ENCODE assay signal across 8 cellular contexts in the genomic region with DNA sequence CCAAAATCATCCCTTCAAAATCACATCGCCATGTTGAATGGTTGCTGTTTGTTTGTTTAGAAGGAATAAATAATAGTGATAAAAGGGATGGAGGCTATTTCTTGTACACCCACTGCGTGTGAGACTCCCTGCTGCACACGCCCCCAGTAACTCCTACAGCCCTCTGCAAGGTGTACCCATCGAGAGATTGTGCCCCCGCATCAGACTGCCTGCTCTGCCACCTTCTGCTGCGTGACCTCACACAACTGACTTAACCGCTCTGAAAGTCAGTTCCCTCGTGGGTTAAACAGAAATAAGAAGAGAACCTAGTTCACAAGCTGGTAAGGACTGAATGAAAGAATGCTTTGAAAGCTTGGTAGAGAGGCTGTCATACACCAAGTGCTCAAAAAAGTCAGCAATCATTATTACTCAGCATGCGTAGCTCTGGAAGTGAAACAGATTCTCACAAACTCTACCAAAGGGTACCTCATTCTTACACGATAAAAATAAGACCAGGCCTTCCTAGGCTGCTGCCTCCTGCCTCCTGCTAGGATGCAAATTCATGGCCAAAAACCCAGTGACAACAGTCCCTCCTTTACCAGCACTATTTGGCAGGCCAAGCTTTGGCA.
A peak's percentile ranks its signal among the peaks of the same experiment; 100 is the strongest.
DNase-seq lines count a peak whose midpoint lies in the region; ATAC-seq, FAIRE-seq and TF ChIP-seq lines count a peak whose summit lies in the region.

No MANE protein-coding gene starts in this region.

- peaks cover 48% of the 10 kb centered on the region for H3K4me1 Mint-ChIP-seq in glutamatergic neuron (ENCODE audit: low read depth, unreplicated experiment)

- TF ChIP-seq CTCF in C4-2B (conservative IDR thresholded peaks at IDR 0.05): no peak
- no peak for TF ChIP-seq CTCF in glutamatergic neuron (IDR thresholded peaks at IDR 0.05; ENCODE audit: partially characterized antibody, unreplicated experiment)

- peaks cover 4% of the 10 kb centered on the region for H3K36me3 Mint-ChIP-seq in glutamatergic neuron (ENCODE audit: unreplicated experiment)

- peak; percentile 72 for ATAC-seq in GM21515 (IDR thresholded peaks at IDR 0.05; ENCODE audit: unreplicated experiment)
- peak; percentile 76 for ATAC-seq in HG03575 (IDR thresholded peaks at IDR 0.05; ENCODE audit: extremely low read depth, insufficient number of reproducible peaks, low FRiP score, unreplicated experiment)

- H3K27me3 Mint-ChIP-seq in glutamatergic neuron (ENCODE audit: unreplicated experiment): no peaks in the 10 kb centered on the region

- H3K4me3 Mint-ChIP-seq in glutamatergic neuron (ENCODE audit: unreplicated experiment): no peak overlapping the region

- H3K9me3 Mint-ChIP-seq in glutamatergic neuron (ENCODE audit: unreplicated experiment): peaks cover 4% of the 10 kb centered on the region

- H3K27ac ChIP-seq in C4-2B: peak overlapping the region; percentile 81

- FAIRE-seq in HTR-8/SVneo (lab: Jason Lieb, UNC): no peak

- no peak for DNase-seq in glutamatergic neuron
- no peak for DNase-seq in ecto neural progenitor cell (ENCODE audit: low spot score)
- DNase-seq in HTR-8/SVneo (ENCODE audit: insufficient read length, low spot score): no peak
- DNase-seq in midbrain (lab: John Stamatoyannopoulos, UW): no peak
- DNase-seq in activated CD4-positive, alpha-beta T cell treated with anti-CD3 and anti-CD28 coated beads for 1 hour: no peak

- peak overlapping the region; percentile 67 for H3K27ac Mint-ChIP-seq in glutamatergic neuron (ENCODE audit: unreplicated experiment)
